ENCODE assay signal across 1 cellular context in the genomic region with DNA sequence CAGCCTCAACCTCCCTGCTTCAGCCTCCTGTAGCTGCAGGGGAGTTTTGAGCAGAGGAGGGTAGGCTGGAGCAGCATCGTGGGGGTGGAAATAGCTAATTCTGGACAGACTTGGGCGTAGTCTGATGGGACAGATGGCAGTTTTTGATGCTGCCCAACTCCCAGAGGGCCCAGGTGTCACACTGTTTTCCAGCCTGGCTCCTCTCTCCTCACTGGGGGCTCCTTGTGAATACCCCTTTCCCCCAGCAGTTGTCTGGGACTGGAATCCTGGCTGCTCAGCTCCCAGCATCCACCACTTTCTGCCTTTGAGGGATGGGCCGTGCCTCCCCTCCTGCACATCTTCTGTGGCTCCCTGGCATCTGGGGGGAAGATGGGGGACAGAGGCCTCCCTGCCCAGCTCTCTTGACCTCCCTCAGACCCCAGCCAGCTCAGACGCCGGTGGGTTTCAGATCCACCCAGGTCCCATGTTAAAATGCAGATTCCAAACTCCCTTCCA.
TF ChIP-seq lines count a peak whose summit lies in the region.

No MANE protein-coding gene starts in this region.

TF ChIP-seq in K562, 482 proteins besides CTCF, POLR2A, EP300 and RAD21:
- TF ChIP-seq POLR2G (IDR thresholded peaks at IDR 0.05; ENCODE audit: low read depth, low read length): peak; percentile 31; the same call in 1 of the 2 replicates
- TF ChIP-seq, protein P1, sequence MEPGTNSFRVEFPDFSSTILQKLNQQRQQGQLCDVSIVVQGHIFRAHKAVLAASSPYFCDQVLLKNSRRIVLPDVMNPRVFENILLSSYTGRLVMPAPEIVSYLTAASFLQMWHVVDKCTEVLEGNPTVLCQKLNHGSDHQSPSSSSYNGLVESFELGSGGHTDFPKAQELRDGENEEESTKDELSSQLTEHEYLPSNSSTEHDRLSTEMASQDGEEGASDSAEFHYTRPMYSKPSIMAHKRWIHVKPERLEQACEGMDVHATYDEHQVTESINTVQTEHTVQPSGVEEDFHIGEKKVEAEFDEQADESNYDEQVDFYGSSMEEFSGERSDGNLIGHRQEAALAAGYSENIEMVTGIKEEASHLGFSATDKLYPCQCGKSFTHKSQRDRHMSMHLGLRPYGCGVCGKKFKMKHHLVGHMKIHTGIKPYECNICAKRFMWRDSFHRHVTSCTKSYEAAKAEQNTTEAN (CRISPR knock-in tag; IDR thresholded peaks at IDR 0.05): no peak
- TF ChIP-seq TCF7 (IDR thresholded peaks at IDR 0.05; ENCODE audit: borderline replicate concordance): no peak
- TF ChIP-seq ZKSCAN8 (CRISPR knock-in tag; IDR thresholded peaks at IDR 0.05): no peak
